17 cellular contexts compared by ENCODE assay signal in genomic region chr20:47949230-47949629, GRCh38.
DNase-seq lines count a peak whose midpoint lies in the region; TF ChIP-seq lines count a peak whose summit lies in the region.
"Had no signal": no experiment of that assay in that cellular context is flagged by ENCODE, and none has a peak within 500 bp of the region (broad histone marks: within the 10 kb centered on the region; RNA-seq: fewer than 3 reads in every experiment).

No MANE protein-coding gene starts in this region.

- H3K9me3 Mint-ChIP-seq in MCF 10A (ENCODE audit: unreplicated experiment), result no peaks in the 10 kb centered on the region

- H3K4me2 ChIP-seq in PC-9 (peak overlapping the region; percentile 58), smooth muscle cell (no peak overlapping the region)

- H3K27ac ChIP-seq in breast epithelium (no peak overlapping the region), PC-9 (peak overlapping the region; percentile 95), epithelial cell of prostate (peak overlapping the region; percentile 66), smooth muscle cell (ENCODE audit: low read depth) (peak overlapping the region; percentile 65)
- H3K27ac ChIP-seq: HL-60 had no signal

- H3K4me1 Mint-ChIP-seq in MCF 10A (ENCODE audit: insufficient read depth, unreplicated experiment), result peaks cover 6% of the 10 kb centered on the region

- no peak overlapping the region for H3K27ac Mint-ChIP-seq in MCF 10A (ENCODE audit: low read depth, unreplicated experiment)

- no peaks in the 10 kb centered on the region for H3K9me2 ChIP-seq in PC-9 (ENCODE audit: insufficient read depth)

- H4K20me1 ChIP-seq in PC-9 (ENCODE audit: insufficient read depth), result no peaks in the 10 kb centered on the region
- H4K20me1 ChIP-seq in smooth muscle cell (ENCODE audit: low read depth), result no peaks in the 10 kb centered on the region

- H2AFZ ChIP-seq in PC-9 (no peak overlapping the region), smooth muscle cell (ENCODE audit: low read depth) (no peak overlapping the region)

- H3K27me3 Mint-ChIP-seq in MCF 10A (ENCODE audit: insufficient read depth, unreplicated experiment), result no peaks in the 10 kb centered on the region

- 75% methylated on average over 6 of the region's 6 CpGs for WGBS in smooth muscle cell (ENCODE audit: low lambda C conversion rate)

- H3K4me1 ChIP-seq in breast epithelium (no peaks in the 10 kb centered on the region), PC-9 (replicated peaks; ENCODE audit: insufficient read depth) (peaks cover 42% of the 10 kb centered on the region), smooth muscle cell (ENCODE audit: low read depth) (no peaks in the 10 kb centered on the region)

- no peak for TF ChIP-seq POLR2A in breast epithelium (IDR thresholded peaks at IDR 0.05)

- H3K36me3 Mint-ChIP-seq in MCF 10A (ENCODE audit: insufficient read depth, unreplicated experiment), result no peaks in the 10 kb centered on the region

- no peak overlapping the region for H3K4me3 Mint-ChIP-seq in MCF 10A (ENCODE audit: unreplicated experiment)

- DNase-seq in MCF 10A (ENCODE audit: unreplicated experiment) (peak; percentile 33), breast epithelium (ENCODE audit: low spot score in 2 of 2) (no peak), PC-9 (peak in 1 of 2 experiments; percentile 85), epithelial cell of prostate (ENCODE audit: low read depth, low spot score) (peak; percentile 75), smooth muscle cell (lab: John Stamatoyannopoulos, UW; ENCODE audit: unreplicated experiment) (no peak), KG1 (lab: John Stamatoyannopoulos, UW) (no peak), amygdala (lab: John Stamatoyannopoulos, UW) (no peak)
- DNase-seq in activated T-cell treated with anti-CD3 and anti-CD28 coated beads, Interleukin-2, amount 50 U/mL, for 48 hours, result no peak
- DNase-seq: DMS79 treated with DMSO at 0.1 percent for 48 hours, NCI-H1105 treated with DMSO at 0.1 percent for 48 hours, NCI-H1694 treated with DMSO at 0.1 percent for 48 hours, NCI-H510A, NCI-H82, Right ventricle myocardium superior had no signal

- H3K4me3 ChIP-seq in breast epithelium, result no peak overlapping the region
- H3K4me3 ChIP-seq in PC-9, result no peak overlapping the region
- no peak overlapping the region for H3K4me3 ChIP-seq in smooth muscle cell
- H3K4me3 ChIP-seq: HAP-1, K562 had no signal

- H3K9ac ChIP-seq in smooth muscle cell (ENCODE audit: low read depth), result no peak overlapping the region

- no peaks in the 10 kb centered on the region for H3K36me3 ChIP-seq in breast epithelium
- H3K36me3 ChIP-seq in PC-9 (ENCODE audit: low read depth), result no peaks in the 10 kb centered on the region
- no peaks in the 10 kb centered on the region for H3K36me3 ChIP-seq in smooth muscle cell (ENCODE audit: low read depth)
- H3K36me3 ChIP-seq: HAP-1 had no signal

- H3K27me3 ChIP-seq in breast epithelium, result no peaks in the 10 kb centered on the region
- no peaks in the 10 kb centered on the region for H3K27me3 ChIP-seq in PC-9 (ENCODE audit: insufficient read depth, low read depth)
- H3K27me3 ChIP-seq in smooth muscle cell (ENCODE audit: low read depth), result no peaks in the 10 kb centered on the region

- CTCF ChIA-PET in MCF 10A (lab: Yijun Ruan, JAX) (interaction anchor here (0.6 to 0.7 kb wide), 4 partner anchors 45 to 1016 kb away, joined by 3 read pairs; no protein-coding TSS in a partner anchor), PC-9 (lab: Charles Lee) (interaction anchor here (0.6 to 0.7 kb wide), 2 partner anchors 271 to 741 kb away, joined by 3 read pairs; no protein-coding TSS in a partner anchor)

- TF ChIP-seq CTCF in MCF 10A (IDR thresholded peaks at IDR 0.05; ENCODE audit: unreplicated experiment) (no peak), breast epithelium (IDR thresholded peaks at IDR 0.05) (no peak), PC-9 (conservative IDR thresholded peaks at IDR 0.05) (no peak), smooth muscle cell (IDR thresholded peaks at IDR 0.05; ENCODE audit: borderline replicate concordance, insufficient read depth, poor library complexity, severe bottlenecking) (no peak)

- H3K79me2 ChIP-seq in PC-9 (ENCODE audit: low read depth) (no peaks in the 10 kb centered on the region), smooth muscle cell (ENCODE audit: low read depth) (no peaks in the 10 kb centered on the region)

- POLR2A ChIA-PET in MCF 10A (lab: Yijun Ruan, JAX) (interaction anchor here (1.0 to 1.9 kb wide), 4 partner anchors 9 to 163 kb away, joined by 3 to 4 read pairs (median 3); no protein-coding TSS in a partner anchor), PC-9 (lab: Charles Lee; ENCODE audit: unreplicated experiment) (interaction anchor here (0.6 to 1.0 kb wide), 3 partner anchors 35 to 179 kb away, joined by 3 to 7 read pairs (median 5); no protein-coding TSS in a partner anchor)

- H3F3A ChIP-seq in PC-9 (ENCODE audit: insufficient read depth, low read depth) (peaks cover 30% of the 10 kb centered on the region), smooth muscle cell (ENCODE audit: low read depth) (peaks cover 12% of the 10 kb centered on the region)

- no peaks in the 10 kb centered on the region for H3K9me3 ChIP-seq in breast epithelium
- H3K9me3 ChIP-seq in PC-9 (ENCODE audit: insufficient read depth, low read depth), result no peaks in the 10 kb centered on the region
- H3K9me3 ChIP-seq in smooth muscle cell (replicated peaks; ENCODE audit: low read depth), result no peaks in the 10 kb centered on the region
- H3K9me3 ChIP-seq: HAP-1 had no signal

- BruUV-seq in MCF 10A (replicated peaks; lab: Mats Ljungman, UMichigan), result no TSS peak
- BruUV-seq in PC-9 (replicated peaks; lab: Mats Ljungman, UMichigan), result no TSS peak

- intact Hi-C loops in MCF 10A (cut with micrococcal nuclease), result no loop called here
- intact Hi-C loops in breast epithelium (cut with DNase I; ENCODE audit: low total_unique reads), result no loop called here
- intact Hi-C loops in PC-9 (cut with micrococcal nuclease; ENCODE audit: unreplicated experiment), result no loop called here

Comparison
In these comparisons a context has a peak if more than half of its experiments do, and no peak if none do; other contexts are left out.
1. DNase-seq: peak in MCF 10A (single experiment) and epithelial cell of prostate (single experiment); none in breast epithelium (0 of 2), smooth muscle cell (single experiment), KG1 (single experiment), amygdala (0 of 56) and activated T-cell treated with anti-CD3 and anti-CD28 coated beads, Interleukin-2, amount 50 U/mL, for 48 hours (0 of 2).
2. H3K27ac ChIP-seq: peak in PC-9 (single experiment), epithelial cell of prostate (single experiment) and smooth muscle cell (single experiment); none in breast epithelium (0 of 2).